In genomic region chr15:78004919-78005634, GRCh38 we compare ENCODE assay signal across 8 cellular contexts.
DNase-seq lines count a peak whose midpoint lies in the region; ATAC-seq and TF ChIP-seq lines count a peak whose summit lies in the region.

No MANE protein-coding gene starts in this region.

- no peak for TF ChIP-seq POLR2A in esophagus squamous epithelium (IDR thresholded peaks at IDR 0.05)

- peak overlapping the region in 2 of 4 donors; percentile 37 to 49 for H3K27ac ChIP-seq in esophagus squamous epithelium

- peak overlapping the region; percentile 55 to 64 for H3K27ac Mint-ChIP-seq in effector memory CD8-positive, alpha-beta T cell

- intact Hi-C loops in esophagus squamous epithelium (cut with DNase I) = no loop called here

- ATAC-seq in effector memory CD8-positive, alpha-beta T cell (replicated peaks) = no peak
- no peak for ATAC-seq in GM18867 (IDR thresholded peaks at IDR 0.05; ENCODE audit: unreplicated experiment)
- ATAC-seq in HG02938 (IDR thresholded peaks at IDR 0.05; ENCODE audit: unreplicated experiment) = no peak

- H3K27me3 ChIP-seq in esophagus squamous epithelium = no peaks in the 10 kb centered on the region

- H3K36me3 ChIP-seq in esophagus squamous epithelium = peaks cover 0 to 91% (median 36%) of the 10 kb centered on the region in 3 donors

- H3K9me3 ChIP-seq in esophagus squamous epithelium = no peaks in the 10 kb centered on the region

- 55 to 56% methylated on average over 6 to 7 of the region's 10 CpGs for WGBS in esophagus squamous epithelium, 2 donors

- H3K9me3 Mint-ChIP-seq in effector memory CD8-positive, alpha-beta T cell = no peaks in the 10 kb centered on the region

- TF ChIP-seq CTCF in esophagus squamous epithelium (IDR thresholded peaks at IDR 0.05) = no peak

- H3K27me3 Mint-ChIP-seq in effector memory CD8-positive, alpha-beta T cell = no peaks in the 10 kb centered on the region

- H3K36me3 Mint-ChIP-seq in effector memory CD8-positive, alpha-beta T cell (ENCODE audit: insufficient read depth) = peaks cover 61% of the 10 kb centered on the region

- no peak overlapping the region for H3K4me3 ChIP-seq in esophagus squamous epithelium

- DNase-seq in COLO668 (lab: John Stamatoyannopoulos, UW; ENCODE audit: unreplicated experiment) (peak; percentile 69), NCI-H2227 treated with DMSO at 0.1 percent for 48 hours (lab: John Stamatoyannopoulos, UW) (peak; percentile 38), myocyte (ENCODE audit: low read depth) (peak; percentile 89), NOMO-1 (lab: John Stamatoyannopoulos, UW; ENCODE audit: unreplicated experiment in 2 of 2) (no peak), esophagus squamous epithelium (lab: John Stamatoyannopoulos, UW) (no peak)
- DNase-seq in effector memory CD8-positive, alpha-beta T cell = no peak

- H3K4me1 Mint-ChIP-seq in effector memory CD8-positive, alpha-beta T cell (ENCODE audit: low read depth in 2 of 2) = peaks cover 21 to 22% of the 10 kb centered on the region in 2 donors

- peaks cover 0 to 53% (median 29%) of the 10 kb centered on the region in 3 donors for H3K4me1 ChIP-seq in esophagus squamous epithelium

- H3K4me3 Mint-ChIP-seq in effector memory CD8-positive, alpha-beta T cell = no peak overlapping the region

Comparison
In these comparisons a context has a peak if more than half of its experiments do, and no peak if none do; other contexts are left out.
1. DNase-seq: peak in COLO668 (single experiment), NCI-H2227 treated with DMSO at 0.1 percent for 48 hours (single experiment) and myocyte (single experiment); none in effector memory CD8-positive, alpha-beta T cell (0 of 3), NOMO-1 (0 of 2) and esophagus squamous epithelium (single experiment).